In genomic region chr4:106541253-106541652, GRCh38 we compare ENCODE assay signal across 2 cellular contexts.
TF ChIP-seq lines count a peak whose summit lies in the region.

No MANE protein-coding gene starts in this region.

TF ChIP-seq in SK-N-SH, 30 proteins besides CTCF, POLR2A, EP300 and RAD21 (continued from another document):
- TF ChIP-seq NFIC (IDR thresholded peaks at IDR 0.05; ENCODE audit: borderline replicate concordance), result peak; percentile 4; the same call in 1 of the 2 replicates
- peak; percentile 91 for TF ChIP-seq JUND (IDR thresholded peaks at IDR 0.05)
- no peak for TF ChIP-seq TEAD4 (IDR thresholded peaks at IDR 0.05; ENCODE audit: borderline replicate concordance, insufficient read depth)
- TF ChIP-seq MEF2A (IDR thresholded peaks at IDR 0.05; ENCODE audit: borderline replicate concordance, low read depth), result peak; percentile 98
TF ChIP-seq in SK-N-SH: peak in this region for 7.

TF ChIP-seq in HepG2, 621 proteins besides CTCF, POLR2A, EP300 and RAD21 (continued from another document):
- TF ChIP-seq AKNA (CRISPR knock-in tag; IDR thresholded peaks at IDR 0.05; ENCODE audit: borderline replicate concordance) (no peak), ZNF547 (CRISPR knock-in tag; IDR thresholded peaks at IDR 0.05) (no peak), SNRNP70 (IDR thresholded peaks at IDR 0.05; ENCODE audit: low read depth, low read length) (no peak)
